In the genomic region with DNA sequence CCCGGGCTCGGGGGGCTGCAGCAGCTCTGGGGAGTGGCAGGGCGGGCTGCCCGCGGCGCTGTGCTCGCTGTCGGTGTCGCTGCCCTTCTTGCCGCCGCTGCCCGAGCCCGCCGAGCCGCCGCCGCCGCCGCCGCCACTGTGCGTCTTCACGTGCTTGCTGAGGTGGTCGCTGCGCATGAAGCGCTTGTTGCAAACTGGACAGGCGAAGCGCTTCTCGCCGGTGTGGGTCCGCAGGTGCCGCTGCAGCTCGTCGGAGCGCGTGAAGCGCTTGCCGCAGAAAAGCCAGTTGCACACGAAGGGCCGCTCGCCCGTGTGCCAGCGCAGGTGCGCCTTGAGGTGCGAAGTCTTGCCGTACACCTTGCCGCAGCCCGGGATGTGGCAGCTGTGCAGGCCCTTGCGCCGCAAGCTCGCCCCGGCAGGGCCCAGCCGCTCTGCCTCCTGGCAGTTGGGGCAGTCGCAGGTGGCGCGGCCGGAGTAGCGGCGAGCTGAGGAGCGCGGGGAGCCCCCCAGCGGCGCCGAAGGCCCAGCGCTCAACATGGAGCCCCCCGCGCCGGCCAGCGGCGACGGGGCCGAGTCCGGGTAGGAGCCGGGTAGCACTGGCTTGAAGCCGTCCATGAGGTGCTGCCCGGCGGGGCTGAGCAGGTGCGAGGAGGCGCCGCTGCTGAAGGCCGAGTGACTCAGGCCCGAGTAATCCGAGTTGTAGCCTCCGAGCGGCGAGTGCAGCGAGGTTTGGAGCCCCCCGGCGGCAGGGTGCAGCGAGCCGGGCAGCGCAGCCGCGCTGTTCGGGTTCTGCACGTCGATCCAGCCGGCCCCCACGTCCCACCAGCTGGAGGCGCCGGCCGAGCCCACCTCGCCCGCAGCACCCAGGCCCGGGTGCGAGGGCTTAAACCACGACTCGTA, we compare ENCODE assay signal across 10 cellular contexts. TPM values are rescaled to one million over a fixed set of nuclear protein-coding genes. Genes with fewer than 3 reads are reported as not detected.
DNase-seq lines count a peak whose midpoint lies in the region; ATAC-seq and TF ChIP-seq lines count a peak whose summit lies in the region.
"Had no signal": no experiment of that assay in that cellular context is flagged by ENCODE, and none has a peak within 500 bp of the region (broad histone marks: within the 10 kb centered on the region; RNA-seq: fewer than 3 reads in every experiment).

No MANE protein-coding gene starts in this region.

- in situ Hi-C loops in KBM-7 (cut with MboI; ENCODE audit: low pct_unique_long_range_greater_than_20kb, low sequenced_read_pairs) = loop anchor here (25.0 kb wide), 2 partner anchors 453 to 728 kb away; no protein-coding TSS in a partner anchor
- in situ Hi-C loops in G401 (cut with HindIII; ENCODE audit: low sequenced_read_pairs) = no loop called here

- H3K36me3 ChIP-seq in osteoblast (ENCODE audit: insufficient read depth, low read length) (no peaks in the 10 kb centered on the region), MM.1S (replicated peaks; ENCODE audit: insufficient read depth, low read length) (no peaks in the 10 kb centered on the region)

- H4K20me1 ChIP-seq in osteoblast (ENCODE audit: insufficient read depth, low read length) (no peaks in the 10 kb centered on the region), MM.1S (ENCODE audit: insufficient read depth, low read length) (no peaks in the 10 kb centered on the region)

- H2AFZ ChIP-seq in osteoblast (ENCODE audit: low read length) (no peak overlapping the region), MM.1S (ENCODE audit: low read length) (no peak overlapping the region)

- H3K9ac ChIP-seq in MM.1S (ENCODE audit: low read length) = no peak overlapping the region

- H3K79me2 ChIP-seq in osteoblast (ENCODE audit: insufficient read depth, low read length) = no peaks in the 10 kb centered on the region
- H3K79me2 ChIP-seq in MM.1S (ENCODE audit: low read length) = no peaks in the 10 kb centered on the region

- H3F3A ChIP-seq in MM.1S (ENCODE audit: insufficient read depth, low read length) = no peaks in the 10 kb centered on the region

- H3K4me2 ChIP-seq in osteoblast (ENCODE audit: insufficient read depth, low read length) (peak overlapping the region; percentile 68), MM.1S (ENCODE audit: low read depth, low read length) (no peak overlapping the region)

- H3K9me3 ChIP-seq in osteoblast (ENCODE audit: low read depth, low read length) (no peaks in the 10 kb centered on the region), MM.1S (replicated peaks; ENCODE audit: insufficient read depth, low read length) (no peaks in the 10 kb centered on the region)

- no peaks in the 10 kb centered on the region for H3K9me2 ChIP-seq in MM.1S (replicated peaks; ENCODE audit: insufficient read depth, low read length)

- DNase-seq in Daoy (ENCODE audit: low read depth) (peak; percentile 96), KBM-7 (peak; percentile 43), dermis blood vessel endothelial cell (peak; percentile 51), osteoblast (ENCODE audit: insufficient read length, low spot score, missing footprints) (peak; percentile 87), G401 (ENCODE audit: low spot score) (no peak), NCI-H524 treated with DMSO at 0.1 percent for 48 hours (lab: John Stamatoyannopoulos, UW) (no peak), MM.1S (no peak)

- ATAC-seq in HG02884 (IDR thresholded peaks at IDR 0.05; ENCODE audit: unreplicated experiment) = no peak
- ATAC-seq: HCT116 had no signal

- peaks cover 74% of the 10 kb centered on the region for H3K27me3 ChIP-seq in osteoblast (ENCODE audit: insufficient read depth, low read length)
- H3K27me3 ChIP-seq in MM.1S (replicated peaks; ENCODE audit: insufficient read depth, low read length) = no peaks in the 10 kb centered on the region

- H3K4me3 ChIP-seq in osteoblast (ENCODE audit: insufficient read depth, low read length) = no peak overlapping the region
- H3K4me3 ChIP-seq in MM.1S (ENCODE audit: low read length) = no peak overlapping the region

- TF ChIP-seq CTCF in osteoblast (IDR thresholded peaks at IDR 0.05; ENCODE audit: extremely low read depth, low read depth, low read length) = no peak
- TF ChIP-seq CTCF in MM.1S (IDR thresholded peaks at IDR 0.05; ENCODE audit: low read length) = no peak

- H3K4me1 ChIP-seq in osteoblast (ENCODE audit: insufficient read depth, low read length) (no peaks in the 10 kb centered on the region), MM.1S (ENCODE audit: low read length) (no peaks in the 10 kb centered on the region)

- H3K27ac ChIP-seq in osteoblast (ENCODE audit: low read depth, low read length) = no peak overlapping the region
- no peak overlapping the region for H3K27ac ChIP-seq in MM.1S (ENCODE audit: low read length)

RNA-seq across cellular contexts. Expression of gene SP8, which starts 2.1 kb away (rescaled TPM):
- 2.0 and 3.1 TPM in 2 replicates for total RNA-seq in Daoy (2014; rRNA removed; shearing (Covaris generic))
- total RNA-seq in dermis blood vessel endothelial cell (not detected in 2 replicates), osteoblast (not detected in 2 replicates)
- total RNA-seq in G401 (2014; rRNA removed; shearing (Covaris generic)) = not detected in 2 replicates
- total RNA-seq: pulmonary artery endothelial cell had no signal

Comparison
In these comparisons a context has a peak if more than half of its experiments do, and no peak if none do; other contexts are left out.
1. DNase-seq: peak in Daoy (single experiment), KBM-7 (single experiment), dermis blood vessel endothelial cell (single experiment) and osteoblast (single experiment); none in G401 (single experiment), NCI-H524 treated with DMSO at 0.1 percent for 48 hours (single experiment) and MM.1S (single experiment).